In the genomic region with DNA sequence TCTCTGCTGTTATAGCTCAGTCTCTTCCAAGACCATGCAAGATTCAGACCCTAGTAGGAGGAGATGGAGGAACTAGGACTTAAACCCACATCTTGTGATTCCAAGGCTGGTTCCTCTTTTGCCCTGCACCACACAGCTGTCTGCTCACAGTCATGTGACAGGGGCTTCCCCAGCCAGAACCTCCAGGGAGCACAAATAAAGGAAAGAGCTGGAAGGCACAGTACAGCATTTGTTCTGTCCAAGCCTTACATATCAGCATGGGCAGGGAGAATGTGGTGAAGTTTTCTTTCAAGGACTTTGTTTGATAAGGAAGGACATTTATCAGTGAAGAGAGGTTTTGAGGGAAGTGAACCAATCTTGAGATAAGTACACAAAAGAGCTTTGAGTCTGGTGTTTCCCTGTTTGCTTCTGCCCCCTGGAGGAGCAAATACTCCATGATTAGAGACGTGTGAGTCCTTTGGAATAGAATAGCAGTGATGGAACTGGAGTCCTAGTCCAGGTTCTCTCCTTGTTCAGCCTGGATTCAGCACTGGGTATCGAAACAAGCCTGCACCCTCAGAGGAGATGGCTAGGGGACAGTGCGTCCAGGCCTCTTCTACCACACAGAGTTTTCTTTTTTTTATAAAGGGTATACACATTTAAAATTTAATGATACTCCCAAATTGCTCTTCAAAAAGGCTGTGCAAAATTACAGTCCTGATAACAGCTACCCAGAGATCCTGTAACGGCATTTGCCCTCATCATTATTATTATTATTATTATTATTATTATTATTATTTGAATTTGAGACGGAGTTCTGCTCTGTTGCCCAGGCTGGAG, we compare ENCODE assay signal across 1 cellular context.
A peak's percentile ranks its signal among the peaks of the same experiment; 100 is the strongest.
TF ChIP-seq lines count a peak whose summit lies in the region.

No MANE protein-coding gene starts in this region.

TF ChIP-seq in K562, 482 proteins besides CTCF, POLR2A, EP300 and RAD21 (continued from another document and continues in another):
- TF ChIP-seq, protein P1, sequence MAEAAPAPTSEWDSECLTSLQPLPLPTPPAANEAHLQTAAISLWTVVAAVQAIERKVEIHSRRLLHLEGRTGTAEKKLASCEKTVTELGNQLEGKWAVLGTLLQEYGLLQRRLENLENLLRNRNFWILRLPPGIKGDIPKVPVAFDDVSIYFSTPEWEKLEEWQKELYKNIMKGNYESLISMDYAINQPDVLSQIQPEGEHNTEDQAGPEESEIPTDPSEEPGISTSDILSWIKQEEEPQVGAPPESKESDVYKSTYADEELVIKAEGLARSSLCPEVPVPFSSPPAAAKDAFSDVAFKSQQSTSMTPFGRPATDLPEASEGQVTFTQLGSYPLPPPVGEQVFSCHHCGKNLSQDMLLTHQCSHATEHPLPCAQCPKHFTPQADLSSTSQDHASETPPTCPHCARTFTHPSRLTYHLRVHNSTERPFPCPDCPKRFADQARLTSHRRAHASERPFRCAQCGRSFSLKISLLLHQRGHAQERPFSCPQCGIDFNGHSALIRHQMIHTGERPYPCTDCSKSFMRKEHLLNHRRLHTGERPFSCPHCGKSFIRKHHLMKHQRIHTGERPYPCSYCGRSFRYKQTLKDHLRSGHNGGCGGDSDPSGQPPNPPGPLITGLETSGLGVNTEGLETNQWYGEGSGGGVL (CRISPR knock-in tag; IDR thresholded peaks at IDR 0.05): no peak
- no peak for TF ChIP-seq BMI1 (IDR thresholded peaks at IDR 0.05; ENCODE audit: low read length)
- TF ChIP-seq RBM39 (optimal IDR thresholded peaks at IDR 0.05; ENCODE audit: low read depth, low read length): no peak
- TF ChIP-seq, protein P2, sequence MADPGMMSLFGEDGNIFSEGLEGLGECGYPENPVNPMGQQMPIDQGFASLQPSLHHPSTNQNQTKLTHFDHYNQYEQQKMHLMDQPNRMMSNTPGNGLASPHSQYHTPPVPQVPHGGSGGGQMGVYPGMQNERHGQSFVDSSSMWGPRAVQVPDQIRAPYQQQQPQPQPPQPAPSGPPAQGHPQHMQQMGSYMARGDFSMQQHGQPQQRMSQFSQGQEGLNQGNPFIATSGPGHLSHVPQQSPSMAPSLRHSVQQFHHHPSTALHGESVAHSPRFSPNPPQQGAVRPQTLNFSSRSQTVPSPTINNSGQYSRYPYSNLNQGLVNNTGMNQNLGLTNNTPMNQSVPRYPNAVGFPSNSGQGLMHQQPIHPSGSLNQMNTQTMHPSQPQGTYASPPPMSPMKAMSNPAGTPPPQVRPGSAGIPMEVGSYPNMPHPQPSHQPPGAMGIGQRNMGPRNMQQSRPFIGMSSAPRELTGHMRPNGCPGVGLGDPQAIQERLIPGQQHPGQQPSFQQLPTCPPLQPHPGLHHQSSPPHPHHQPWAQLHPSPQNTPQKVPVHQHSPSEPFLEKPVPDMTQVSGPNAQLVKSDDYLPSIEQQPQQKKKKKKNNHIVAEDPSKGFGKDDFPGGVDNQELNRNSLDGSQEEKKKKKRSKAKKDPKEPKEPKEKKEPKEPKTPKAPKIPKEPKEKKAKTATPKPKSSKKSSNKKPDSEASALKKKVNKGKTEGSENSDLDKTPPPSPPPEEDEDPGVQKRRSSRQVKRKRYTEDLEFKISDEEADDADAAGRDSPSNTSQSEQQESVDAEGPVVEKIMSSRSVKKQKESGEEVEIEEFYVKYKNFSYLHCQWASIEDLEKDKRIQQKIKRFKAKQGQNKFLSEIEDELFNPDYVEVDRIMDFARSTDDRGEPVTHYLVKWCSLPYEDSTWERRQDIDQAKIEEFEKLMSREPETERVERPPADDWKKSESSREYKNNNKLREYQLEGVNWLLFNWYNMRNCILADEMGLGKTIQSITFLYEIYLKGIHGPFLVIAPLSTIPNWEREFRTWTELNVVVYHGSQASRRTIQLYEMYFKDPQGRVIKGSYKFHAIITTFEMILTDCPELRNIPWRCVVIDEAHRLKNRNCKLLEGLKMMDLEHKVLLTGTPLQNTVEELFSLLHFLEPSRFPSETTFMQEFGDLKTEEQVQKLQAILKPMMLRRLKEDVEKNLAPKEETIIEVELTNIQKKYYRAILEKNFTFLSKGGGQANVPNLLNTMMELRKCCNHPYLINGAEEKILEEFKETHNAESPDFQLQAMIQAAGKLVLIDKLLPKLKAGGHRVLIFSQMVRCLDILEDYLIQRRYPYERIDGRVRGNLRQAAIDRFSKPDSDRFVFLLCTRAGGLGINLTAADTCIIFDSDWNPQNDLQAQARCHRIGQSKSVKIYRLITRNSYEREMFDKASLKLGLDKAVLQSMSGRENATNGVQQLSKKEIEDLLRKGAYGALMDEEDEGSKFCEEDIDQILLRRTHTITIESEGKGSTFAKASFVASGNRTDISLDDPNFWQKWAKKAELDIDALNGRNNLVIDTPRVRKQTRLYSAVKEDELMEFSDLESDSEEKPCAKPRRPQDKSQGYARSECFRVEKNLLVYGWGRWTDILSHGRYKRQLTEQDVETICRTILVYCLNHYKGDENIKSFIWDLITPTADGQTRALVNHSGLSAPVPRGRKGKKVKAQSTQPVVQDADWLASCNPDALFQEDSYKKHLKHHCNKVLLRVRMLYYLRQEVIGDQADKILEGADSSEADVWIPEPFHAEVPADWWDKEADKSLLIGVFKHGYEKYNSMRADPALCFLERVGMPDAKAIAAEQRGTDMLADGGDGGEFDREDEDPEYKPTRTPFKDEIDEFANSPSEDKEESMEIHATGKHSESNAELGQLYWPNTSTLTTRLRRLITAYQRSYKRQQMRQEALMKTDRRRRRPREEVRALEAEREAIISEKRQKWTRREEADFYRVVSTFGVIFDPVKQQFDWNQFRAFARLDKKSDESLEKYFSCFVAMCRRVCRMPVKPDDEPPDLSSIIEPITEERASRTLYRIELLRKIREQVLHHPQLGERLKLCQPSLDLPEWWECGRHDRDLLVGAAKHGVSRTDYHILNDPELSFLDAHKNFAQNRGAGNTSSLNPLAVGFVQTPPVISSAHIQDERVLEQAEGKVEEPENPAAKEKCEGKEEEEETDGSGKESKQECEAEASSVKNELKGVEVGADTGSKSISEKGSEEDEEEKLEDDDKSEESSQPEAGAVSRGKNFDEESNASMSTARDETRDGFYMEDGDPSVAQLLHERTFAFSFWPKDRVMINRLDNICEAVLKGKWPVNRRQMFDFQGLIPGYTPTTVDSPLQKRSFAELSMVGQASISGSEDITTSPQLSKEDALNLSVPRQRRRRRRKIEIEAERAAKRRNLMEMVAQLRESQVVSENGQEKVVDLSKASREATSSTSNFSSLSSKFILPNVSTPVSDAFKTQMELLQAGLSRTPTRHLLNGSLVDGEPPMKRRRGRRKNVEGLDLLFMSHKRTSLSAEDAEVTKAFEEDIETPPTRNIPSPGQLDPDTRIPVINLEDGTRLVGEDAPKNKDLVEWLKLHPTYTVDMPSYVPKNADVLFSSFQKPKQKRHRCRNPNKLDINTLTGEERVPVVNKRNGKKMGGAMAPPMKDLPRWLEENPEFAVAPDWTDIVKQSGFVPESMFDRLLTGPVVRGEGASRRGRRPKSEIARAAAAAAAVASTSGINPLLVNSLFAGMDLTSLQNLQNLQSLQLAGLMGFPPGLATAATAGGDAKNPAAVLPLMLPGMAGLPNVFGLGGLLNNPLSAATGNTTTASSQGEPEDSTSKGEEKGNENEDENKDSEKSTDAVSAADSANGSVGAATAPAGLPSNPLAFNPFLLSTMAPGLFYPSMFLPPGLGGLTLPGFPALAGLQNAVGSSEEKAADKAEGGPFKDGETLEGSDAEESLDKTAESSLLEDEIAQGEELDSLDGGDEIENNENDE (IDR thresholded peaks at IDR 0.05; ENCODE audit: low read depth, low read length): no peak
- TF ChIP-seq, protein P3, sequence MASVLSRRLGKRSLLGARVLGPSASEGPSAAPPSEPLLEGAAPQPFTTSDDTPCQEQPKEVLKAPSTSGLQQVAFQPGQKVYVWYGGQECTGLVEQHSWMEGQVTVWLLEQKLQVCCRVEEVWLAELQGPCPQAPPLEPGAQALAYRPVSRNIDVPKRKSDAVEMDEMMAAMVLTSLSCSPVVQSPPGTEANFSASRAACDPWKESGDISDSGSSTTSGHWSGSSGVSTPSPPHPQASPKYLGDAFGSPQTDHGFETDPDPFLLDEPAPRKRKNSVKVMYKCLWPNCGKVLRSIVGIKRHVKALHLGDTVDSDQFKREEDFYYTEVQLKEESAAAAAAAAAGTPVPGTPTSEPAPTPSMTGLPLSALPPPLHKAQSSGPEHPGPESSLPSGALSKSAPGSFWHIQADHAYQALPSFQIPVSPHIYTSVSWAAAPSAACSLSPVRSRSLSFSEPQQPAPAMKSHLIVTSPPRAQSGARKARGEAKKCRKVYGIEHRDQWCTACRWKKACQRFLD (CRISPR knock-in tag; IDR thresholded peaks at IDR 0.05): 0 out of 2 replicates have a peak, but pooled peaks have one; percentile 13
- no peak for TF ChIP-seq ZNF695 (CRISPR knock-in tag; IDR thresholded peaks at IDR 0.05)
- TF ChIP-seq U2AF2 (optimal IDR thresholded peaks at IDR 0.05; ENCODE audit: low read depth, low read length): no peak
- TF ChIP-seq ZNF583 (CRISPR knock-in tag; IDR thresholded peaks at IDR 0.05): no peak
- no peak for TF ChIP-seq ZSCAN32 (CRISPR knock-in tag; IDR thresholded peaks at IDR 0.05)
- TF ChIP-seq, protein P4, sequence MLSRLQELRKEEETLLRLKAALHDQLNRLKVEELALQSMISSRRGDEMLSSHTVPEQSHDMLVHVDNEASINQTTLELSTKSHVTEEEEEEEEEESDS (CRISPR knock-in tag; IDR thresholded peaks at IDR 0.05): no peak
- no peak for TF ChIP-seq MCM3 (IDR thresholded peaks at IDR 0.05)
- no peak for TF ChIP-seq RB1 (IDR thresholded peaks at IDR 0.05; ENCODE audit: low read depth)
- TF ChIP-seq, protein P5, sequence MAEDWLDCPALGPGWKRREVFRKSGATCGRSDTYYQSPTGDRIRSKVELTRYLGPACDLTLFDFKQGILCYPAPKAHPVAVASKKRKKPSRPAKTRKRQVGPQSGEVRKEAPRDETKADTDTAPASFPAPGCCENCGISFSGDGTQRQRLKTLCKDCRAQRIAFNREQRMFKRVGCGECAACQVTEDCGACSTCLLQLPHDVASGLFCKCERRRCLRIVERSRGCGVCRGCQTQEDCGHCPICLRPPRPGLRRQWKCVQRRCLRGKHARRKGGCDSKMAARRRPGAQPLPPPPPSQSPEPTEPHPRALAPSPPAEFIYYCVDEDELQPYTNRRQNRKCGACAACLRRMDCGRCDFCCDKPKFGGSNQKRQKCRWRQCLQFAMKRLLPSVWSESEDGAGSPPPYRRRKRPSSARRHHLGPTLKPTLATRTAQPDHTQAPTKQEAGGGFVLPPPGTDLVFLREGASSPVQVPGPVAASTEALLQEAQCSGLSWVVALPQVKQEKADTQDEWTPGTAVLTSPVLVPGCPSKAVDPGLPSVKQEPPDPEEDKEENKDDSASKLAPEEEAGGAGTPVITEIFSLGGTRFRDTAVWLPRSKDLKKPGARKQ (CRISPR knock-in tag; IDR thresholded peaks at IDR 0.05): no peak
- TF ChIP-seq ZNF431 (CRISPR knock-in tag; IDR thresholded peaks at IDR 0.05): 0 out of 2 replicates have a peak, but pooled peaks have one; percentile 44
- TF ChIP-seq ZNF584 (CRISPR knock-in tag; IDR thresholded peaks at IDR 0.05; ENCODE audit: low read depth): no peak
- TF ChIP-seq, protein P6, sequence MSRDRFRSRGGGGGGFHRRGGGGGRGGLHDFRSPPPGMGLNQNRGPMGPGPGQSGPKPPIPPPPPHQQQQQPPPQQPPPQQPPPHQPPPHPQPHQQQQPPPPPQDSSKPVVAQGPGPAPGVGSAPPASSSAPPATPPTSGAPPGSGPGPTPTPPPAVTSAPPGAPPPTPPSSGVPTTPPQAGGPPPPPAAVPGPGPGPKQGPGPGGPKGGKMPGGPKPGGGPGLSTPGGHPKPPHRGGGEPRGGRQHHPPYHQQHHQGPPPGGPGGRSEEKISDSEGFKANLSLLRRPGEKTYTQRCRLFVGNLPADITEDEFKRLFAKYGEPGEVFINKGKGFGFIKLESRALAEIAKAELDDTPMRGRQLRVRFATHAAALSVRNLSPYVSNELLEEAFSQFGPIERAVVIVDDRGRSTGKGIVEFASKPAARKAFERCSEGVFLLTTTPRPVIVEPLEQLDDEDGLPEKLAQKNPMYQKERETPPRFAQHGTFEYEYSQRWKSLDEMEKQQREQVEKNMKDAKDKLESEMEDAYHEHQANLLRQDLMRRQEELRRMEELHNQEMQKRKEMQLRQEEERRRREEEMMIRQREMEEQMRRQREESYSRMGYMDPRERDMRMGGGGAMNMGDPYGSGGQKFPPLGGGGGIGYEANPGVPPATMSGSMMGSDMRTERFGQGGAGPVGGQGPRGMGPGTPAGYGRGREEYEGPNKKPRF (IDR thresholded peaks at IDR 0.05; ENCODE audit: low read depth, low read length): no peak
- peak; percentile 81 for TF ChIP-seq ZNF24 (IDR thresholded peaks at IDR 0.05)
- no peak for TF ChIP-seq ZNF316 (IDR thresholded peaks at IDR 0.05)
- TF ChIP-seq, protein P7, sequence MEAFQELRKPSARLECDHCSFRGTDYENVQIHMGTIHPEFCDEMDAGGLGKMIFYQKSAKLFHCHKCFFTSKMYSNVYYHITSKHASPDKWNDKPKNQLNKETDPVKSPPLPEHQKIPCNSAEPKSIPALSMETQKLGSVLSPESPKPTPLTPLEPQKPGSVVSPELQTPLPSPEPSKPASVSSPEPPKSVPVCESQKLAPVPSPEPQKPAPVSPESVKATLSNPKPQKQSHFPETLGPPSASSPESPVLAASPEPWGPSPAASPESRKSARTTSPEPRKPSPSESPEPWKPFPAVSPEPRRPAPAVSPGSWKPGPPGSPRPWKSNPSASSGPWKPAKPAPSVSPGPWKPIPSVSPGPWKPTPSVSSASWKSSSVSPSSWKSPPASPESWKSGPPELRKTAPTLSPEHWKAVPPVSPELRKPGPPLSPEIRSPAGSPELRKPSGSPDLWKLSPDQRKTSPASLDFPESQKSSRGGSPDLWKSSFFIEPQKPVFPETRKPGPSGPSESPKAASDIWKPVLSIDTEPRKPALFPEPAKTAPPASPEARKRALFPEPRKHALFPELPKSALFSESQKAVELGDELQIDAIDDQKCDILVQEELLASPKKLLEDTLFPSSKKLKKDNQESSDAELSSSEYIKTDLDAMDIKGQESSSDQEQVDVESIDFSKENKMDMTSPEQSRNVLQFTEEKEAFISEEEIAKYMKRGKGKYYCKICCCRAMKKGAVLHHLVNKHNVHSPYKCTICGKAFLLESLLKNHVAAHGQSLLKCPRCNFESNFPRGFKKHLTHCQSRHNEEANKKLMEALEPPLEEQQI (IDR thresholded peaks at IDR 0.05): no peak
- no peak for TF ChIP-seq BRD9 (IDR thresholded peaks at IDR 0.05; ENCODE audit: low read depth, partially characterized antibody)
- peak; percentile 70 for TF ChIP-seq CBFA2T2 (conservative IDR thresholded peaks at IDR 0.05)
- TF ChIP-seq PTRF (tag; IDR thresholded peaks at IDR 0.05): no peak
- peak; percentile 38; the same call in 1 of the 2 replicates for TF ChIP-seq MTA2 (IDR thresholded peaks at IDR 0.05; ENCODE audit: low read depth)
- TF ChIP-seq CTBP1 (IDR thresholded peaks at IDR 0.05; ENCODE audit: borderline replicate concordance): peak; percentile 80; the same call in 1 of the 2 replicates
- no peak for TF ChIP-seq NELFE (IDR thresholded peaks at IDR 0.05; ENCODE audit: insufficient read depth, insufficient read length)
- no peak for TF ChIP-seq CSDE1 (IDR thresholded peaks at IDR 0.05)
- TF ChIP-seq HDAC8 (tag; IDR thresholded peaks at IDR 0.05): no peak
- TF ChIP-seq, protein P8, sequence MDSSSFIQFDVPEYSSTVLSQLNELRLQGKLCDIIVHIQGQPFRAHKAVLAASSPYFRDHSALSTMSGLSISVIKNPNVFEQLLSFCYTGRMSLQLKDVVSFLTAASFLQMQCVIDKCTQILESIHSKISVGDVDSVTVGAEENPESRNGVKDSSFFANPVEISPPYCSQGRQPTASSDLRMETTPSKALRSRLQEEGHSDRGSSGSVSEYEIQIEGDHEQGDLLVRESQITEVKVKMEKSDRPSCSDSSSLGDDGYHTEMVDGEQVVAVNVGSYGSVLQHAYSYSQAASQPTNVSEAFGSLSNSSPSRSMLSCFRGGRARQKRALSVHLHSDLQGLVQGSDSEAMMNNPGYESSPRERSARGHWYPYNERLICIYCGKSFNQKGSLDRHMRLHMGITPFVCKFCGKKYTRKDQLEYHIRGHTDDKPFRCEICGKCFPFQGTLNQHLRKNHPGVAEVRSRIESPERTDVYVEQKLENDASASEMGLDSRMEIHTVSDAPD (CRISPR knock-in tag; IDR thresholded peaks at IDR 0.05): no peak
- TF ChIP-seq BACH1 (tag; IDR thresholded peaks at IDR 0.05): no peak
